Comparison of ENCODE assay signal across 8 cellular contexts in the genomic region with DNA sequence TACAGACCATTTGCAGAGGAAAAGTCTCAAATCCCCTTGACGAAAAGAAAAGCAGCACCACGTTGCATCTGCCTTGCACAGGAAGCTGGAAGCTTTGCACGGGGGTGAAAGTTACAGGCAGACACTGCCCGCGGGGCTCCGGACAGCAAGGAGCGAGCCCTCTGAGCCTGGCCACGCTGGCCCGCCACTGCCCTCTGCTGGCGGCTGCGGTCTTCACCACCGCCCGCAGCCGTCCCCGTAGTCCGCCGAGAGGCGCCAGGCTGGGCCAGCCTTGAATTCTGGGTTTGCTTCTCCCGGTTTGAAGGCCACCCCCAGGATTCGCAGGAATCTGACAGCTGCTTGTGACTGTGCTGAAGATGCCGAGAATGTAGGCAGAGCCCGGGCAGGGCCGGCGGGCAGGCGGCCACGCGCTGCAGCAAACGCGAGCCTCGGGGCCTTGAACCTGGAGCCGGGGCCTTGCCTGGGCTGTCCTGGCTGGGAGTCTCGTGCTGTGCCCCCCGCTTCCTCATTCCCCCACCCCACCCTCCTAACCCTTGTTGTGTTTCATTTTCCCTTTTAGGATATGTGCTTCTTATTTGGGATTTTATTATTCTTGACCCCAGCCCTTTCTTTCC. TPM values are rescaled to one million over a fixed set of nuclear protein-coding genes. Genes with fewer than 3 reads are reported as not detected.
DNase-seq lines count a peak whose midpoint lies in the region; ATAC-seq, FAIRE-seq and TF ChIP-seq lines count a peak whose summit lies in the region.

No MANE protein-coding gene starts in this region.

- TF ChIP-seq EP300 in tibial nerve (IDR thresholded peaks at IDR 0.05), result no peak

- peaks cover 0 to 16% (median 0%) of the 10 kb centered on the region in 4 donors for H3K4me1 ChIP-seq in tibial nerve

- TF ChIP-seq CTCF in omental fat pad (IDR thresholded peaks at IDR 0.05), result peak in 2 of 3 donors; percentile 47 to 78
- peak; percentile 83 to 97 (median 96) for TF ChIP-seq CTCF in tibial nerve (IDR thresholded peaks at IDR 0.05)

- FAIRE-seq in GM19239 (lab: Jason Lieb, UNC), result peak; percentile 72

- ATAC-seq in HG03280 (IDR thresholded peaks at IDR 0.05; ENCODE audit: unreplicated experiment), result peak; percentile 64
- peak; percentile 87 for ATAC-seq in omental fat pad (ENCODE audit: low FRiP score)

- H3K4me3 ChIP-seq in tibial nerve, result peak overlapping the region in 1 of 4 donors; percentile 6

- H3K36me3 ChIP-seq in tibial nerve, result no peaks in the 10 kb centered on the region

- H3K9me3 ChIP-seq in tibial nerve, result no peaks in the 10 kb centered on the region

- TF ChIP-seq POLR2A in tibial nerve (IDR thresholded peaks at IDR 0.05), result no peak

- 17 to 24% methylated on average over 23 to 31 of the region's 33 CpGs for WGBS in tibial nerve, 2 donors

- H3K27ac ChIP-seq in tibial nerve, result peak overlapping the region in 3 of 4 donors; percentile 4 to 80 (median 65)

- DNase-seq in Ammon's horn (ENCODE audit: low spot score), result peak; percentile 87
- peak; percentile 77 for DNase-seq in GM19239 (ENCODE audit: insufficient read length, low spot score)
- DNase-seq in RKO (ENCODE audit: low spot score), result peak; percentile 43
- DNase-seq in activated gamma-delta T cell treated with Interleukin-2 at 50 U/mL for 16 hours, result peak; percentile 38
- peak; percentile 65 for DNase-seq in germinal center (ENCODE audit: low spot score)
- DNase-seq in omental fat pad (ENCODE audit: low spot score), result peak; percentile 65
- peak; percentile 59 to 64 for DNase-seq in tibial nerve (ENCODE audit: low spot score in 2 of 2)

- H3K27me3 ChIP-seq in tibial nerve, result no peaks in the 10 kb centered on the region

RNA-seq across cellular contexts. Expression of a gene that starts 49.2 kb away (rescaled TPM):
- total RNA-seq in omental fat pad, result under 1 TPM in 2 of 4 donors, not detected in 2; 0.19 to 0.63 TPM
- total RNA-seq in tibial nerve, result 10 to 100 TPM; 12.6 to 42.6 (median 30.3) TPM

Comparison
In these comparisons a context has a peak if more than half of its experiments do, and no peak if none do; other contexts are left out.
1. RNA of a gene that starts 49.2 kb away (total RNA-seq): 12.6 to 42.6 TPM in tibial nerve; 0.19 to 0.63 TPM in omental fat pad; every median in the first group is over 4 times any median in the second.
2. Peak in every context shown above with its lines, with median percentiles within 50 percentile points of each other: DNase-seq.